In genomic region chr18:10009321-10010144, GRCh38 we compare ENCODE assay signal across 1 cellular context.
TF ChIP-seq lines count a peak whose summit lies in the region.

No MANE protein-coding gene starts in this region.

TF ChIP-seq in WTC11, 78 proteins besides CTCF, POLR2A, EP300 and RAD21 (continued from another document):
- TF ChIP-seq TP53 (CRISPR knock-in tag; IDR thresholded peaks at IDR 0.05) (no peak), ZNF396 (CRISPR knock-in tag; IDR thresholded peaks at IDR 0.05; ENCODE audit: borderline replicate concordance) (no peak), ZNF281 (CRISPR knock-in tag; IDR thresholded peaks at IDR 0.05) (no peak), SMAD4 (CRISPR knock-in tag; IDR thresholded peaks at IDR 0.05) (no peak), TEAD4 (CRISPR knock-in tag; IDR thresholded peaks at IDR 0.05) (no peak), ATF2 (CRISPR knock-in tag; IDR thresholded peaks at IDR 0.05; ENCODE audit: borderline replicate concordance, low read depth) (no peak), PRDM15 (CRISPR knock-in tag; IDR thresholded peaks at IDR 0.05) (no peak), ELF4 (CRISPR knock-in tag; IDR thresholded peaks at IDR 0.05; ENCODE audit: low read depth) (no peak), ZBTB21 (CRISPR knock-in tag; IDR thresholded peaks at IDR 0.05; ENCODE audit: borderline replicate concordance) (no peak), FOXK1 (CRISPR knock-in tag; IDR thresholded peaks at IDR 0.05) (no peak)
